8 cellular contexts compared by ENCODE assay signal in genomic region chr3:154323921-154324738, GRCh38.
A peak's percentile ranks its signal among the peaks of the same experiment; 100 is the strongest.
DNase-seq lines count a peak whose midpoint lies in the region; ATAC-seq and FAIRE-seq lines count a peak whose summit lies in the region.

Gene DHX36, minus strand, starts transcription at chr3:154324487. Its CDS starts 71 bp downstream, at chr3:154324416.

- peak; percentile 91 for ATAC-seq in GM19023 (IDR thresholded peaks at IDR 0.05; ENCODE audit: unreplicated experiment)
- peak; percentile 94 for ATAC-seq in HG03280 (IDR thresholded peaks at IDR 0.05; ENCODE audit: unreplicated experiment)

- FAIRE-seq in islet of Langerhans (lab: Jason Lieb, UNC): peak; percentile 21

- DNase-seq in AG08396 (ENCODE audit: low spot score) (peak; percentile 92), NCI-H345 (lab: John Stamatoyannopoulos, UW) (peak; percentile 89)
- DNase-seq in activated CD4-positive, CD25-positive, alpha-beta regulatory T cell (lab: John Stamatoyannopoulos, UW): peak; percentile 67 to 80 (median 76)
- DNase-seq in central memory CD4-positive, alpha-beta T cell: peak; percentile 89
- DNase-seq in stimulated activated CD4-positive, alpha-beta T cell treated with anti-CD3 and anti-CD28 coated beads, Interleukin-12 subunit alpha, Interleukin-12 subunit beta, amount 100 ng/mL, for 4 hours: peak; percentile 82

Comparison
In these comparisons a context has a peak if more than half of its experiments do, and no peak if none do; other contexts are left out.
1. Peak in every context shown above with its lines: DNase-seq and ATAC-seq.